10 cellular contexts compared by ENCODE assay signal in the genomic region with DNA sequence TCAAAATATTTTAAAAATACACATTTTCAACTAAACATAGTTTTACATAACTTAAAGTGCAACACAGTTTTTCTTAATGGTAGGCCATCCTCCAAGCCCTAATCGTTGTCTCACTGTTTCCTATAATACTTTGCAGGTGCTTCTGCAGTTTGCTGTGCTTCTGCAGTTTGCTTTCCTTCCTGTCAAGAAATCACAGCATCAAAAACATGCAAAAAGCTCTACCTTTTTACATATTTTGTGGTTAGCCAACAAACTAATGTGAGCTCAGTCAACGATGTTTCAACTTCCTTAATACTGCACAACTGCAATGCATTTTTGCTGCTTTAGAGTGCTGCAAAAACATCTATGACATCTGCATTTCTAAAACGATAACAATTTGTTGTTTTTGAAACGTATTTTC. TPM values are rescaled to one million over a fixed set of nuclear protein-coding genes. Genes with fewer than 3 reads are reported as not detected.
DNase-seq lines count a peak whose midpoint lies in the region; ATAC-seq, FAIRE-seq and TF ChIP-seq lines count a peak whose summit lies in the region.
"Had no signal": no experiment of that assay in that cellular context is flagged by ENCODE, and none has a peak within 500 bp of the region (broad histone marks: within the 10 kb centered on the region; RNA-seq: fewer than 3 reads in every experiment).

No MANE protein-coding gene starts in this region.

- H3K4me3 ChIP-seq in spleen = peak overlapping the region in 1 of 8 donors; percentile 12

- no peaks in the 10 kb centered on the region for H3K27me3 Mint-ChIP-seq in activated naive CD8-positive, alpha-beta T cell
- H3K27me3 Mint-ChIP-seq in activated naive CD8-positive, alpha-beta T cell treated with anti-CD3 and anti-CD28 coated beads, Interleukin-2, amount 50 U/mL, for 24 hours = no peaks in the 10 kb centered on the region

- peaks cover 85% of the 10 kb centered on the region for H3K4me1 Mint-ChIP-seq in activated naive CD8-positive, alpha-beta T cell (ENCODE audit: low read depth)
- H3K4me1 Mint-ChIP-seq in activated naive CD8-positive, alpha-beta T cell treated with anti-CD3 and anti-CD28 coated beads, Interleukin-2, amount 50 U/mL, for 24 hours = peaks cover 74% of the 10 kb centered on the region

- H3K36me3 ChIP-seq in spleen = no peaks in the 10 kb centered on the region

- TF ChIP-seq CTCF in spleen (IDR thresholded peaks at IDR 0.05 in 8 of 11, conservative IDR thresholded peaks at IDR 0.05 in 3 of 11) = no peak

- H3K4me3 Mint-ChIP-seq in activated naive CD8-positive, alpha-beta T cell = peak overlapping the region; percentile 23
- no peak overlapping the region for H3K4me3 Mint-ChIP-seq in activated naive CD8-positive, alpha-beta T cell treated with anti-CD3 and anti-CD28 coated beads, Interleukin-2, amount 50 U/mL, for 24 hours

- no peaks in the 10 kb centered on the region for H3K27me3 ChIP-seq in spleen (replicated peaks in 1 of 7)

- TF ChIP-seq POLR2A in H54 (IDR thresholded peaks at IDR 0.05; ENCODE audit: low read depth, low read length) (no peak), spleen (IDR thresholded peaks at IDR 0.05) (no peak)

- DNase-seq in activated naive CD8-positive, alpha-beta T cell treated with anti-CD3 and anti-CD28 coated beads, Interleukin-2, amount 50 U/mL, for 24 hours = no peak
- DNase-seq in H54 (ENCODE audit: insufficient read length, low spot score) (no peak), spleen (no peak), amygdala (lab: John Stamatoyannopoulos, UW) (no peak), 8988T (no peak)
- DNase-seq in stimulated activated CD4-positive, alpha-beta T cell treated with anti-CD3 and anti-CD28 coated beads, Interleukin-4, amount 100 ng/mL, for 24 hours = no peak
- DNase-seq: GOT3 had no signal

- H3K36me3 Mint-ChIP-seq in activated naive CD8-positive, alpha-beta T cell = peaks cover 16% of the 10 kb centered on the region
- H3K36me3 Mint-ChIP-seq in activated naive CD8-positive, alpha-beta T cell treated with anti-CD3 and anti-CD28 coated beads, Interleukin-2, amount 50 U/mL, for 24 hours (ENCODE audit: low read depth) = peaks cover 16% of the 10 kb centered on the region

- no peaks in the 10 kb centered on the region for H3K9me3 Mint-ChIP-seq in activated naive CD8-positive, alpha-beta T cell (ENCODE audit: low read depth)
- H3K9me3 Mint-ChIP-seq in activated naive CD8-positive, alpha-beta T cell treated with anti-CD3 and anti-CD28 coated beads, Interleukin-2, amount 50 U/mL, for 24 hours = peaks cover 4% of the 10 kb centered on the region

- WGBS in spleen, 5 donors = 28 to 39% (median 30%) methylated on average over 4 of the region's 4 CpGs

- no peaks in the 10 kb centered on the region for H3K9me3 ChIP-seq in spleen

- intact Hi-C loops in spleen (cut with DNase I; ENCODE audit: low total_unique reads) = no loop called here

- H3K27ac ChIP-seq in spleen = peak overlapping the region; percentile 4 to 77 (median 54)

- peak; percentile 15 for FAIRE-seq in H54 (lab: Jason Lieb, UNC)
- FAIRE-seq: colon had no signal

- H3K4me1 ChIP-seq in spleen = peaks cover 2 to 72% (median 24%) of the 10 kb centered on the region in 6 donors

- ATAC-seq in activated naive CD8-positive, alpha-beta T cell treated with anti-CD3 and anti-CD28 coated beads, Interleukin-2, amount 50 U/mL, for 24 hours = no peak
- ATAC-seq in HG03521 (IDR thresholded peaks at IDR 0.05; ENCODE audit: unreplicated experiment) = peak; percentile 77

- H3K27ac Mint-ChIP-seq in activated naive CD8-positive, alpha-beta T cell = peak overlapping the region; percentile 50
- no peak overlapping the region for H3K27ac Mint-ChIP-seq in activated naive CD8-positive, alpha-beta T cell treated with anti-CD3 and anti-CD28 coated beads, Interleukin-2, amount 50 U/mL, for 24 hours

RNA-seq across cellular contexts. Expression of gene EMB, which starts 25.2 kb away (rescaled TPM):
- total RNA-seq in spleen = 10 to 100 TPM; 56.2 to 99.9 (median 91.9) TPM
- 10 to 100 TPM; 24.7 to 32.1 (median 24.9) TPM for polyA plus RNA-seq in spleen
